Comparison of ENCODE assay signal across 8 cellular contexts in genomic region chr18:74082476-74083070, GRCh38.
DNase-seq lines count a peak whose midpoint lies in the region; ATAC-seq and TF ChIP-seq lines count a peak whose summit lies in the region.

No MANE protein-coding gene starts in this region.

- H3K36me3 ChIP-seq in uterus, result no peaks in the 10 kb centered on the region

- TF ChIP-seq CTCF in uterus (IDR thresholded peaks at IDR 0.05), result peak in 1 of 4 experiments; percentile 31

- DNase-seq in Ammon's horn (ENCODE audit: low spot score), result peak; percentile 88
- DNase-seq in NOMO-1 treated with dmso at 0.1 percent for 144 hours (lab: John Stamatoyannopoulos, UW; ENCODE audit: unreplicated experiment), result peak; percentile 49
- peak; percentile 59 for DNase-seq in activated T-cell treated with anti-CD3 and anti-CD28 coated beads for 48 hours (ENCODE audit: low read depth)
- peak; percentile 17 for DNase-seq in fibroblast of peridontal ligament (ENCODE audit: extremely low read depth)
- peak in 8 of 10 donors; percentile 52 to 95 (median 71) for DNase-seq in posterior cingulate gyrus
- DNase-seq in uterus, result no peak

- H3K4me3 ChIP-seq in uterus, result no peak overlapping the region

- ATAC-seq in GM18868 (IDR thresholded peaks at IDR 0.05; ENCODE audit: unreplicated experiment) (peak; percentile 97), HG03103 (IDR thresholded peaks at IDR 0.05; ENCODE audit: low read depth, unreplicated experiment) (peak; percentile 89)

- no peak overlapping the region for H3K27ac ChIP-seq in uterus

- H3K9me3 ChIP-seq in uterus, result no peaks in the 10 kb centered on the region

- H3K27me3 ChIP-seq in uterus, result no peaks in the 10 kb centered on the region

- intact Hi-C loops in posterior cingulate gyrus (cut with DNase I) (loop anchor here (2.0 to 10.0 kb wide), 2 partner anchors 34 to 58 kb away; no protein-coding TSS in a partner anchor), uterus (cut with DNase I; ENCODE audit: low total_unique reads) (no loop called here)

- TF ChIP-seq POLR2A in uterus (IDR thresholded peaks at IDR 0.05), result no peak

- no peaks in the 10 kb centered on the region for H3K4me1 ChIP-seq in uterus

Comparison
In these comparisons a context has a peak if more than half of its experiments do, and no peak if none do; other contexts are left out.
1. DNase-seq: peak in Ammon's horn (single experiment), NOMO-1 treated with dmso at 0.1 percent for 144 hours (single experiment), activated T-cell treated with anti-CD3 and anti-CD28 coated beads for 48 hours (single experiment), fibroblast of peridontal ligament (single experiment) and posterior cingulate gyrus (8 of 10); none in uterus (0 of 2).